In the genomic region with DNA sequence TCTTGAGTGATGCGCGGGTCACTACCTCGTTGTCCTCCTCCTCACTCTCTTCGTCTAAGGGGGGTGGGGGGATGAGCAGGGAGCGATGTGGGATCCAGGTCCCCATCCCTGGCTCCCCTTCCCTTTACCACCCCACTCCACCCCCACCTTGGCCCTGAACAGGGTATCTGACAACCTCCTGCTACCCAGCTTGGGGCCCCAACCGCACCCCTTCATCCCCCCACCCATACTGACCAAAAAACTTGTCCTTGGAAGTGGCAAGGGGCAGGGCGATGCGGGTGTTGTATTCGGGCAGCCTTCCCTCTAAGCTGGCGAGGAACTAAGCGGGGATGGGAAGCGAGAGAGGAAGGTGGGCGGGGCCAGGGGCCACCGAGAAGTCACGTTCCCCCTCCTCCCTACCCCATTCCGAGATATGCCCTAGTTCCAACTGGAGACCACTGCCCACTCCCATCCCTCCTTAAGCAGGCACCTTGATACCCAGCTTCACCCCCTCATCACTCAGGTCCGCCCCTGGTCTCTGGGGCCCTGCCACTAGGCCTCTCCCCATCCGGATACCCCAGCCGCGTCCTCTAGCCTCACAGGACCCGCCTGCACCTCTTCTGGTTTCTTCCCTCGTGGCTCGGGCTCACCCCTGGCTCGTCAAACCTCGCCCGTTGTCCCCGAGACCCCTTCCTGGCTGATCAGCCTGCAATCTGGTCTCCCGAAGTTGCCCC, we compare ENCODE assay signal across 8 cellular contexts. TPM values are rescaled to one million over a fixed set of nuclear protein-coding genes. Genes with fewer than 3 reads are reported as not detected.
A peak's percentile ranks its signal among the peaks of the same experiment; 100 is the strongest.
DNase-seq lines count a peak whose midpoint lies in the region; ATAC-seq and TF ChIP-seq lines count a peak whose summit lies in the region.
"Had no signal": no experiment of that assay in that cellular context is flagged by ENCODE, and none has a peak within 500 bp of the region (broad histone marks: within the 10 kb centered on the region; RNA-seq: fewer than 3 reads in every experiment).

No MANE protein-coding gene starts in this region.

- intact Hi-C loops in CD8-positive, alpha-beta T cell (cut with DNase I, micrococcal nuclease): loop anchor here in 1 of 2 experiments (5.0 kb wide), 1 partner anchor 39 kb away; a partner anchor contains a TSS

- peaks cover 42% of the 10 kb centered on the region for H3K4me1 Mint-ChIP-seq in CD8-positive, alpha-beta T cell (ENCODE audit: low read depth)
- H3K4me1 Mint-ChIP-seq in activated naive CD8-positive, alpha-beta T cell treated with anti-CD3 and anti-CD28 coated beads for 36 hours: peaks cover 27% of the 10 kb centered on the region

- H3K27me3 Mint-ChIP-seq in CD8-positive, alpha-beta T cell (ENCODE audit: low read depth): peaks cover 41% of the 10 kb centered on the region
- peaks cover 79% of the 10 kb centered on the region for H3K27me3 Mint-ChIP-seq in activated naive CD8-positive, alpha-beta T cell treated with anti-CD3 and anti-CD28 coated beads for 36 hours

- no peaks in the 10 kb centered on the region for H3K36me3 ChIP-seq in CD8-positive, alpha-beta T cell (ENCODE audit: insufficient read depth, low read length)
- H3K36me3 ChIP-seq in mucosa of rectum (ENCODE audit: control insufficient read depth in 2 of 2, insufficient read depth in 2 of 2, low read length in 2 of 2): no peaks in the 10 kb centered on the region
- H3K36me3 ChIP-seq: SJSA1 had no signal

- H3K4me3 ChIP-seq in CD8-positive, alpha-beta T cell (ENCODE audit: low read depth, low read length): no peak overlapping the region
- peak overlapping the region; percentile 43 to 50 for H3K4me3 ChIP-seq in mucosa of rectum (ENCODE audit: low read length in 2 of 2)
- H3K4me3 ChIP-seq: lung, SJSA1 had no signal

- peak overlapping the region; percentile 76 for H3K4me3 Mint-ChIP-seq in CD8-positive, alpha-beta T cell
- peak overlapping the region; percentile 42 for H3K4me3 Mint-ChIP-seq in activated naive CD8-positive, alpha-beta T cell treated with anti-CD3 and anti-CD28 coated beads for 36 hours

- no peaks in the 10 kb centered on the region for H3K9me3 Mint-ChIP-seq in CD8-positive, alpha-beta T cell
- H3K9me3 Mint-ChIP-seq in activated naive CD8-positive, alpha-beta T cell treated with anti-CD3 and anti-CD28 coated beads for 36 hours: no peaks in the 10 kb centered on the region

- peaks cover 49% of the 10 kb centered on the region for H3K4me1 ChIP-seq in CD8-positive, alpha-beta T cell (ENCODE audit: insufficient read depth, low read length)
- H3K4me1 ChIP-seq in mucosa of rectum (ENCODE audit: control insufficient read depth in 2 of 2, insufficient read depth in 2 of 2, low read length in 2 of 2): peaks cover 3 to 15% of the 10 kb centered on the region in 2 donors

- TF ChIP-seq CTCF in CD8-positive, alpha-beta T cell (IDR thresholded peaks at IDR 0.05): no peak

- H3K9ac ChIP-seq in mucosa of rectum (ENCODE audit: low read depth in 1 of 2, low read length in 2 of 2): peak overlapping the region in 1 of 2 donors; percentile 24

- CTCF ChIA-PET in CD8-positive, alpha-beta T cell (lab: Charles Lee): interaction anchor here (1.9 to 3.9 kb wide), 2 partner anchors 23 to 40 kb away, joined by 6 to 13 read pairs; no protein-coding TSS in a partner anchor

- no peak for DNase-seq in CD8-positive, alpha-beta T cell
- no peak for DNase-seq in activated naive CD8-positive, alpha-beta T cell treated with anti-CD3 and anti-CD28 coated beads for 36 hours
- DNase-seq in SHP77 (lab: John Stamatoyannopoulos, UW): no peak
- DNase-seq in stimulated activated CD4-positive, alpha-beta T cell treated with anti-CD3 and anti-CD28 coated beads, Interleukin-4, amount 100 ng/mL, for 1 hour: no peak

- H3K9me3 ChIP-seq in CD8-positive, alpha-beta T cell (ENCODE audit: low read length): no peaks in the 10 kb centered on the region
- no peaks in the 10 kb centered on the region for H3K9me3 ChIP-seq in mucosa of rectum (ENCODE audit: control insufficient read depth in 2 of 2, low read length in 2 of 2)

- peak; percentile 5 for ATAC-seq in CD8-positive, alpha-beta T cell
- no peak for ATAC-seq in GM21529 (IDR thresholded peaks at IDR 0.05; ENCODE audit: unreplicated experiment)

- POLR2A ChIA-PET in CD8-positive, alpha-beta T cell (lab: Charles Lee): interaction anchor here (1.2 kb wide), 1 partner anchor 40 kb away, joined by 4 read pairs; no protein-coding TSS in a partner anchor

- H3K27ac ChIP-seq in CD8-positive, alpha-beta T cell (ENCODE audit: low read depth, low read length): no peak overlapping the region
- peak overlapping the region in 1 of 2 donors; percentile 32 for H3K27ac ChIP-seq in mucosa of rectum (ENCODE audit: low read depth in 2 of 2, low read length in 2 of 2)
- H3K27ac ChIP-seq: SJSA1 had no signal

- H3K27me3 ChIP-seq in CD8-positive, alpha-beta T cell (ENCODE audit: insufficient read depth, low read length): peaks cover 31% of the 10 kb centered on the region
- H3K27me3 ChIP-seq in mucosa of rectum (ENCODE audit: control insufficient read depth in 2 of 2, insufficient read depth in 2 of 2, low read length in 2 of 2): peaks cover 27 to 37% of the 10 kb centered on the region in 2 donors

- H3K36me3 Mint-ChIP-seq in CD8-positive, alpha-beta T cell: no peaks in the 10 kb centered on the region
- H3K36me3 Mint-ChIP-seq in activated naive CD8-positive, alpha-beta T cell treated with anti-CD3 and anti-CD28 coated beads for 36 hours: no peaks in the 10 kb centered on the region

- H3K27ac Mint-ChIP-seq in CD8-positive, alpha-beta T cell: no peak overlapping the region
- H3K27ac Mint-ChIP-seq in activated naive CD8-positive, alpha-beta T cell treated with anti-CD3 and anti-CD28 coated beads for 36 hours: no peak overlapping the region

RNA-seq across cellular contexts. Expression of a gene that starts 1.9 kb away (rescaled TPM):
- not detected for total RNA-seq in CD8-positive, alpha-beta T cell
- not detected for total RNA-seq in activated naive CD8-positive, alpha-beta T cell treated with anti-CD3 and anti-CD28 coated beads for 36 hours
- total RNA-seq: SJSA1 had no signal

RNA-seq across cellular contexts. Expression of a gene that starts 13.9 kb away (rescaled TPM):
- total RNA-seq in CD8-positive, alpha-beta T cell: not detected
- under 1 TPM; 0.27 to 0.32 TPM for total RNA-seq in activated naive CD8-positive, alpha-beta T cell treated with anti-CD3 and anti-CD28 coated beads for 36 hours

RNA-seq across cellular contexts. Expression of a gene that starts 14.4 kb away (rescaled TPM):
- total RNA-seq in CD8-positive, alpha-beta T cell: 100 to 1,000 TPM; 253 to 255 TPM
- total RNA-seq in activated naive CD8-positive, alpha-beta T cell treated with anti-CD3 and anti-CD28 coated beads for 36 hours: 100 to 1,000 TPM; 212 to 222 TPM

RNA-seq across cellular contexts. Expression of a gene that starts 36.9 kb away (rescaled TPM):
- 1 to 10 TPM; 9.1 to 9.5 TPM for total RNA-seq in CD8-positive, alpha-beta T cell
- total RNA-seq in activated naive CD8-positive, alpha-beta T cell treated with anti-CD3 and anti-CD28 coated beads for 36 hours: 1 to 10 TPM; 3.6 to 4.5 TPM

RNA-seq across cellular contexts. Expression of a gene that starts 46.6 kb away (rescaled TPM):
- total RNA-seq in CD8-positive, alpha-beta T cell: 1 to 10 TPM; 2.2 to 2.4 TPM
- total RNA-seq in activated naive CD8-positive, alpha-beta T cell treated with anti-CD3 and anti-CD28 coated beads for 36 hours: 1 to 10 TPM; 2.1 to 2.2 TPM
